ENCODE assay signal across 9 cellular contexts in genomic region chr1:46532498-46533178, GRCh38. TPM values are rescaled to one million over a fixed set of nuclear protein-coding genes. Genes with fewer than 3 reads are reported as not detected.
DNase-seq lines count a peak whose midpoint lies in the region; ATAC-seq, FAIRE-seq and TF ChIP-seq lines count a peak whose summit lies in the region.
"Had no signal": no experiment of that assay in that cellular context is flagged by ENCODE, and none has a peak within 500 bp of the region (broad histone marks: within the 10 kb centered on the region; RNA-seq: fewer than 3 reads in every experiment).

No MANE protein-coding gene starts in this region.

- H3K27me3 ChIP-seq in brain microvascular endothelial cell (replicated peaks) (peaks cover 44% of the 10 kb centered on the region), keratinocyte (ENCODE audit: control insufficient read depth, extremely low read depth, insufficient read depth, low read length) (peaks cover 26% of the 10 kb centered on the region)

- H3K4me2 ChIP-seq in keratinocyte (ENCODE audit: control insufficient read depth, extremely low read depth, insufficient read depth, low read depth, low read length) = peak overlapping the region; percentile 58

- peak overlapping the region; percentile 26; the same call in 1 of the 2 replicates for H3K4me3 Mint-ChIP-seq in WTC11

- dilution Hi-C loops in keratinocyte (cut with MboI; ENCODE audit: extremely low pct_ligation_motif_present, low sequenced_read_pairs) = no loop called here

- no peaks in the 10 kb centered on the region for H4K20me1 ChIP-seq in keratinocyte (ENCODE audit: control insufficient read depth, extremely low read depth, insufficient read depth, low read length)

- H3K9me3 ChIP-seq in keratinocyte (ENCODE audit: control insufficient read depth, low read depth, low read length) = no peaks in the 10 kb centered on the region

- no peak overlapping the region for H2AFZ ChIP-seq in keratinocyte (ENCODE audit: control insufficient read depth, low read length)

- H3K4me1 ChIP-seq in keratinocyte (ENCODE audit: control insufficient read depth, extremely low read depth, insufficient read depth, low read length) = peaks cover 5% of the 10 kb centered on the region

- in situ Hi-C loops in brain microvascular endothelial cell (cut with HindIII; ENCODE audit: low pct_ligation_motif_present, low sequenced_read_pairs) = no loop called here

- POLR2A ChIA-PET in WTC11 (lab: Charles Lee) = interaction anchor here (1.1 kb wide), 1 partner anchor 15 kb away, joined by 5 read pairs; no protein-coding TSS in a partner anchor

- ATAC-seq in WTC11 = peak; percentile 69

- no peak overlapping the region for H3K27ac ChIP-seq in brain microvascular endothelial cell
- H3K27ac ChIP-seq in keratinocyte (ENCODE audit: control insufficient read depth, insufficient read depth, low read length) = no peak overlapping the region

- peak; percentile 56 for TF ChIP-seq CTCF in WTC11 (IDR thresholded peaks at IDR 0.05)
- TF ChIP-seq CTCF in brain microvascular endothelial cell (IDR thresholded peaks at IDR 0.05; ENCODE audit: low read depth, low read length, missing control alignments) = peak; percentile 75
- TF ChIP-seq CTCF in keratinocyte (optimal IDR thresholded peaks at IDR 0.05 in 1 of 3, IDR thresholded peaks at IDR 0.05 in 1 of 3, conservative IDR thresholded peaks at IDR 0.05 in 1 of 3; ENCODE audit: extremely low read depth in 1 of 3, insufficient read depth in 2 of 3, low read length in 3 of 3) = peak; percentile 39 to 71 (median 42)

- H3K36me3 Mint-ChIP-seq in WTC11 = no peaks in the 10 kb centered on the region

- no peaks in the 10 kb centered on the region for H3K79me2 ChIP-seq in keratinocyte (ENCODE audit: control insufficient read depth, insufficient read depth, low read length)

- H3K4me1 Mint-ChIP-seq in WTC11 = peaks cover 25% of the 10 kb centered on the region

- H3K27me3 Mint-ChIP-seq in WTC11 (ENCODE audit: low read depth) = peaks cover 93% of the 10 kb centered on the region

- H3K36me3 ChIP-seq in brain microvascular endothelial cell (replicated peaks) = no peaks in the 10 kb centered on the region
- H3K36me3 ChIP-seq in keratinocyte (ENCODE audit: control insufficient read depth in 2 of 2, extremely low read depth in 1 of 2, insufficient read depth in 2 of 2, low read length in 2 of 2) = no peaks in the 10 kb centered on the region

- H3K9me1 ChIP-seq in keratinocyte (ENCODE audit: control insufficient read depth, extremely low read depth, insufficient read depth, low read length) = no peaks in the 10 kb centered on the region

- no peak overlapping the region for H3K27ac Mint-ChIP-seq in WTC11

- peaks cover 7% of the 10 kb centered on the region; the same call in 1 of the 2 replicates for H3K9me3 Mint-ChIP-seq in WTC11

- DNase-seq in EH (ENCODE audit: low read depth) (peak; percentile 60), HuH-7.5 (ENCODE audit: low spot score) (peak; percentile 92), WTC11 (ENCODE audit: low spot score) (peak; percentile 81), brain microvascular endothelial cell (no peak), keratinocyte (ENCODE audit: low read depth, low spot score) (no peak), cortex of kidney (lab: John Stamatoyannopoulos, UW) (no peak), H54 (ENCODE audit: insufficient read length, low spot score) (no peak)
- peak; percentile 32 to 61 (median 58) for DNase-seq in stimulated activated CD4-positive, alpha-beta T cell treated with anti-CD3 and anti-CD28 coated beads, Interleukin-1b, Interleukin-23, amount 100 ng/mL, for 24 hours (ENCODE audit: low read depth in 4 of 4, low spot score in 1 of 4)

- H3K4me3 ChIP-seq in brain microvascular endothelial cell (ENCODE audit: low read depth, low read length) (peak overlapping the region; percentile 29), keratinocyte (ENCODE audit: control insufficient read depth in 2 of 3, extremely low read depth in 1 of 3, insufficient read depth in 2 of 3, low read depth in 1 of 3, low read length in 3 of 3) (peak overlapping the region in 1 of 3 experiments; percentile 13)

- no peak overlapping the region for H3K9ac ChIP-seq in keratinocyte (ENCODE audit: control insufficient read depth, extremely low read depth, insufficient read depth, low read length)

- TF ChIP-seq POLR2A in H54 (IDR thresholded peaks at IDR 0.05; ENCODE audit: low read depth, low read length) = no peak

- CTCF ChIA-PET in WTC11 (lab: Charles Lee) = interaction anchor here (0.5 to 10.6 kb wide), 43 partner anchors 10 to 193 kb away, joined by 3 to 190 read pairs (median 5); partner anchors contain the start of genes ATPAF1, DMBX1, KNCN and MKNK1

- FAIRE-seq in keratinocyte (lab: Jason Lieb, UNC) (no peak), H54 (lab: Jason Lieb, UNC) (no peak)

TF ChIP-seq in WTC11, 78 proteins besides CTCF, POLR2A, EP300 and RAD21:
- no peak for TF ChIP-seq KAT7 (CRISPR knock-in tag; IDR thresholded peaks at IDR 0.05; ENCODE audit: borderline replicate concordance)
- TF ChIP-seq ZNF263 (CRISPR knock-in tag; IDR thresholded peaks at IDR 0.05; ENCODE audit: low read depth) = no peak
- peak; percentile 83 for TF ChIP-seq HMGXB4 (CRISPR knock-in tag; IDR thresholded peaks at IDR 0.05)
- TF ChIP-seq FOXP1 (CRISPR knock-in tag; IDR thresholded peaks at IDR 0.05; ENCODE audit: borderline replicate concordance) = no peak

RNA-seq across cellular contexts. Expression of gene KNCN, which starts 18.8 kb away (rescaled TPM):
- total RNA-seq in WTC11 (2021) = not detected in 3 replicates
- polyA plus RNA-seq in keratinocyte = not detected in 3 replicates
- not detected for polyA plus RNA-seq in keratinocyte (2011; ENCODE audit: low read depth)
- not detected in 2 replicates for polyA plus RNA-seq in keratinocyte (2011; cell fraction: cytosol; rRNA removed)
- polyA plus RNA-seq in keratinocyte (2011; cell fraction: nucleus; rRNA removed) = not detected in 2 replicates
- not detected in 2 replicates for polyA plus RNA-seq in keratinocyte (2012; ENCODE audit: low replicate concordance)
- not detected in 3 replicates for polyA minus RNA-seq in keratinocyte
- polyA minus RNA-seq in keratinocyte (2011; cell fraction: cytosol; rRNA and poly(A)+ RNA removed) = not detected
- polyA minus RNA-seq in keratinocyte (2011; cell fraction: nucleus; rRNA and poly(A)+ RNA removed) = not detected in 2 replicates
- total RNA-seq: T-helper 2 cell treated with Interferon-gamma antibody and Interleukin-4, amounts not matched to agents 100 ng/mL and 5 ng/mL, for 36 hours had no signal

RNA-seq across cellular contexts. Expression of gene DMBX1, which starts 43.0 kb away (rescaled TPM):
- total RNA-seq in WTC11 (2021) = 1.7 to 3.7 TPM (median 1.8 TPM) in 3 replicates
- not detected in 3 replicates for polyA plus RNA-seq in keratinocyte
- not detected for polyA plus RNA-seq in keratinocyte (2011; ENCODE audit: low read depth)
- not detected in 2 replicates for polyA plus RNA-seq in keratinocyte (2011; cell fraction: cytosol; rRNA removed)
- polyA plus RNA-seq in keratinocyte (2011; cell fraction: nucleus; rRNA removed) = not detected in 2 replicates
- polyA plus RNA-seq in keratinocyte (2012; ENCODE audit: low replicate concordance) = 0.06 TPM in 1 of 2 replicates, not detected in the other
- polyA minus RNA-seq in keratinocyte = not detected in 3 replicates
- polyA minus RNA-seq in keratinocyte (2011; cell fraction: cytosol; rRNA and poly(A)+ RNA removed) = not detected
- not detected in 2 replicates for polyA minus RNA-seq in keratinocyte (2011; cell fraction: nucleus; rRNA and poly(A)+ RNA removed)

Comparison
In these comparisons a context has a peak if more than half of its experiments do, and no peak if none do; other contexts are left out.
1. DNase-seq: peak in EH (single experiment), HuH-7.5 (single experiment), WTC11 (single experiment) and stimulated activated CD4-positive, alpha-beta T cell treated with anti-CD3 and anti-CD28 coated beads, Interleukin-1b, Interleukin-23, amount 100 ng/mL, for 24 hours (4 of 4); none in brain microvascular endothelial cell (single experiment), keratinocyte (single experiment), cortex of kidney (single experiment) and H54 (single experiment).
2. Peak in every context shown above with its lines, with median percentiles within 50 percentile points of each other: CTCF ChIP-seq.